In genomic region chr7:16564909-16565426, GRCh38 we compare ENCODE assay signal across 9 cellular contexts. TPM values are rescaled to one million over a fixed set of nuclear protein-coding genes. Genes with fewer than 3 reads are reported as not detected.
DNase-seq lines count a peak whose midpoint lies in the region; ATAC-seq, FAIRE-seq and TF ChIP-seq lines count a peak whose summit lies in the region.
"Had no signal": no experiment of that assay in that cellular context is flagged by ENCODE, and none has a peak within 500 bp of the region (broad histone marks: within the 10 kb centered on the region; RNA-seq: fewer than 3 reads in every experiment).

No MANE protein-coding gene starts in this region.

- H3K36me3 ChIP-seq in pancreas: no peaks in the 10 kb centered on the region
- H3K36me3 ChIP-seq: neutrophil had no signal

- no peaks in the 10 kb centered on the region for H3K4me1 ChIP-seq in pancreas

- H3K4me3 ChIP-seq in foreskin fibroblast (ENCODE audit: low read depth in 1 of 2, low read length in 2 of 2) (no peak overlapping the region), pancreas (no peak overlapping the region)

- DNase-seq in AG08396 (ENCODE audit: low spot score) (peak; percentile 45), NCI-H2029 (lab: John Stamatoyannopoulos, UW) (peak; percentile 25), foreskin fibroblast (peak; percentile 36 to 69), pancreas (no peak), UCSD-AML1 (lab: John Stamatoyannopoulos, UW; ENCODE audit: unreplicated experiment) (no peak)

- no peak overlapping the region for H3K27ac ChIP-seq in pancreas
- H3K27ac ChIP-seq: neutrophil had no signal

- 22 to 25% methylated on average over 13 of the region's 13 CpGs for WGBS in pancreas, 2 donors

- FAIRE-seq in TTC549 (lab: Jason Lieb, UNC) (peak; percentile 58), pancreas (lab: Jason Lieb, UNC) (peak; percentile 95)

- TF ChIP-seq CTCF in GM12874 (IDR thresholded peaks at IDR 0.05; ENCODE audit: insufficient read depth, low read depth, low read length) (peak; percentile 44; the same call in 1 of the 2 replicates), foreskin fibroblast (IDR thresholded peaks at IDR 0.05; ENCODE audit: low read depth, low read length) (peak; percentile 53), pancreas (IDR thresholded peaks at IDR 0.05) (peak; percentile 46 to 66 (median 63))

- H3K9me3 ChIP-seq in pancreas: no peaks in the 10 kb centered on the region
- H3K9me3 ChIP-seq: neutrophil had no signal

- H3K27me3 ChIP-seq in pancreas: no peaks in the 10 kb centered on the region
- H3K27me3 ChIP-seq: neutrophil had no signal

- ATAC-seq in HG02870 (IDR thresholded peaks at IDR 0.05; ENCODE audit: unreplicated experiment) (peak; percentile 69), pancreas (peak; percentile 80 to 95 (median 90))

- intact Hi-C loops in pancreas (cut with DNase I): loop anchor here in 1 of 3 donors (5.0 to 10.0 kb wide), 2 partner anchors 130 to 488 kb away; no protein-coding TSS in a partner anchor

RNA-seq across cellular contexts. Expression of gene LRRC72, which starts 38.3 kb away (rescaled TPM):
- not detected for total RNA-seq in pancreas
- not detected for polyA plus RNA-seq in pancreas

Comparison
In these comparisons a context has a peak if more than half of its experiments do, and no peak if none do; other contexts are left out.
1. DNase-seq: peak in AG08396 (single experiment), NCI-H2029 (single experiment) and foreskin fibroblast (2 of 2); none in pancreas (0 of 6) and UCSD-AML1 (single experiment).
2. Peak in every context shown above with its lines, with median percentiles within 50 percentile points of each other: CTCF ChIP-seq.